In the genomic region with DNA sequence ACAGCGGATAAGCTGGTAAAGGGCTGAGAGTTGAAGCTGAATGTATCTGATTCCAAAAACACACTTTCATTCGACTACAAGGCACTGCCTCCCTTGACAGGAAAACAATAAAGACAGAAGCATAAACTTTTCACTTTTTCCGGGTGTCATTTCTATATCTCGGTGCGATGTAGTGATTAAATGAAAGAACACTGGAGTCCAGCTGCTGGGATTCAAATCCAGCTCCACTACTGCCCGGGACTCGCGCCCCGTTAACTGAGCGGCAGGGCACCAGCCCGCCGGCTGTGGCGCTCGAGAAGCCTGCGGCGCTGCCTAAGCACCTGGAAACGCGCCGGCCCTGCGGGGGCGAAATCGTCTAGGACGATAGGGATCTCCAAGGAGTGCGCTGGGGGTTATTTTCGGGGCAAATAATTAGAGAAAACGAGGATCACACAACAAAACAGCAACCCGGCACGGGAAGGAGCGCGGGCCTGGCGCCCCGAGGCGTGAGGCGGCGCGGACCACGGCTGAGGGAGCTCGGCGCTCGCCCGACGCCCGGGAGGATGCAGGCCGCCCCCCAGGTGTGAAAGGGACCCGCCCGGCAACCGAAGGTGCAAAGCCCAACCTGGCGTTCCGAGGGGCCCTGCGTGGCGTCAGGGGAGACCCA, we compare ENCODE assay signal across 8 cellular contexts. TPM values are rescaled to one million over a fixed set of nuclear protein-coding genes. Genes with fewer than 3 reads are reported as not detected.
DNase-seq lines count a peak whose midpoint lies in the region; ATAC-seq and TF ChIP-seq lines count a peak whose summit lies in the region.

No MANE protein-coding gene starts in this region.

- no peaks in the 10 kb centered on the region for H3K9me2 ChIP-seq in SU-DHL-6 (replicated peaks; ENCODE audit: insufficient read depth, low read length)

- H3K27me3 ChIP-seq in SU-DHL-6 (ENCODE audit: low read length): no peaks in the 10 kb centered on the region
- H3K27me3 ChIP-seq in left ventricle myocardium inferior (ENCODE audit: low read depth): no peaks in the 10 kb centered on the region

- peaks cover 27% of the 10 kb centered on the region for H3F3A ChIP-seq in SU-DHL-6 (ENCODE audit: insufficient read depth)

- H3K4me3 Mint-ChIP-seq in progenitor cell of endocrine pancreas (ENCODE audit: low read depth): peak overlapping the region; percentile 94

- H3K27me3 Mint-ChIP-seq in progenitor cell of endocrine pancreas: no peaks in the 10 kb centered on the region

- no peaks in the 10 kb centered on the region for H3K36me3 ChIP-seq in SU-DHL-6 (ENCODE audit: low read length)
- no peaks in the 10 kb centered on the region for H3K36me3 ChIP-seq in left ventricle myocardium inferior
- no peaks in the 10 kb centered on the region for H3K36me3 ChIP-seq in urinary bladder (ENCODE audit: insufficient read depth)

- peaks cover 57% of the 10 kb centered on the region for H3K79me2 ChIP-seq in SU-DHL-6 (ENCODE audit: insufficient read depth, low read length)

- H3K27ac Mint-ChIP-seq in progenitor cell of endocrine pancreas: peak overlapping the region; percentile 98

- H2AFZ ChIP-seq in SU-DHL-6 (ENCODE audit: low read depth, low read length, severe bottlenecking): peak overlapping the region; percentile 91

- no peaks in the 10 kb centered on the region for H3K9me3 Mint-ChIP-seq in progenitor cell of endocrine pancreas (ENCODE audit: low read depth)

- peaks cover 58% of the 10 kb centered on the region for H3K4me1 ChIP-seq in left ventricle myocardium inferior
- no peaks in the 10 kb centered on the region for H3K4me1 ChIP-seq in urinary bladder (ENCODE audit: insufficient read depth)

- TF ChIP-seq CTCF in SU-DHL-6 (IDR thresholded peaks at IDR 0.05; ENCODE audit: insufficient read depth, low read length, poor library complexity, severe bottlenecking) (peak; percentile 56), left ventricle myocardium inferior (IDR thresholded peaks at IDR 0.05; ENCODE audit: borderline replicate concordance) (peak; percentile 71), progenitor cell of endocrine pancreas (IDR thresholded peaks at IDR 0.05; ENCODE audit: unreplicated experiment) (peak; percentile 68)

- no peaks in the 10 kb centered on the region; the same call in 1 of the 2 replicates for H4K20me1 ChIP-seq in SU-DHL-6 (ENCODE audit: low read depth, low read length)

- H3K9me3 ChIP-seq in SU-DHL-6 (ENCODE audit: insufficient read depth, low read length) (no peaks in the 10 kb centered on the region), left ventricle myocardium inferior (replicated peaks) (no peaks in the 10 kb centered on the region)

- intact Hi-C loops in left ventricle myocardium inferior (cut with micrococcal nuclease): no loop called here

- peak overlapping the region; percentile 94 for H3K9ac ChIP-seq in SU-DHL-6 (ENCODE audit: low read length)

- H3K4me3 ChIP-seq in Jurkat, Clone E6-1 (ENCODE audit: low read length): peak overlapping the region; percentile 87
- peak overlapping the region; percentile 91 for H3K4me3 ChIP-seq in SU-DHL-6 (ENCODE audit: insufficient read depth, low read length, poor library complexity, severe bottlenecking)
- H3K4me3 ChIP-seq in left ventricle myocardium inferior: peak overlapping the region; percentile 98
- peak overlapping the region; percentile 95 for H3K4me3 ChIP-seq in urinary bladder (ENCODE audit: low read depth, low read length)

- H3K36me3 Mint-ChIP-seq in progenitor cell of endocrine pancreas (ENCODE audit: insufficient read depth): peaks cover 3% of the 10 kb centered on the region

- H3K27ac ChIP-seq in SU-DHL-6 (ENCODE audit: low read depth, low read length) (peak overlapping the region; percentile 79), left ventricle myocardium inferior (replicated peaks) (peak overlapping the region; percentile 99), urinary bladder (ENCODE audit: low read depth) (peak overlapping the region; percentile 96)

- H3K4me1 Mint-ChIP-seq in progenitor cell of endocrine pancreas (ENCODE audit: low read depth): peaks cover 12% of the 10 kb centered on the region

- WGBS in urinary bladder: under 1% methylated on average over 51 of the region's 51 CpGs

- DNase-seq in DMS114 treated with DMSO at 0.1 percent for 48 hours (lab: John Stamatoyannopoulos, UW; ENCODE audit: unreplicated experiment) (peak; percentile 25), left ventricle myocardium inferior (peak; percentile 74), progenitor cell of endocrine pancreas (ENCODE audit: low spot score, unreplicated experiment) (peak; percentile 51)
- peak; percentile 32 for DNase-seq in Jurkat, Clone E6-1 (ENCODE audit: low read depth, low spot score)
- DNase-seq in activated naive CD8-positive, alpha-beta T cell treated with anti-CD3 and anti-CD28 coated beads, Interleukin-2, amount 50 U/mL, for 16 hours (ENCODE audit: low read depth, low spot score): peak; percentile 38

- peak; percentile 51 for ATAC-seq in GM21528 (IDR thresholded peaks at IDR 0.05; ENCODE audit: low FRiP score, unreplicated experiment)

- H3K4me2 ChIP-seq in SU-DHL-6 (ENCODE audit: low read depth, low read length, poor library complexity, severe bottlenecking): peak overlapping the region; percentile 91

RNA-seq across cellular contexts. Expression of a gene that starts 0.8 kb away (rescaled TPM):
- polyA plus RNA-seq in Jurkat, Clone E6-1 (2012; ENCODE audit: insufficient read depth, insufficient read length): 39.1 TPM
- total RNA-seq in left ventricle myocardium inferior (30.7 TPM), progenitor cell of endocrine pancreas (47.4 and 47.6 TPM in 2 replicates), urinary bladder (48.9 TPM)
- polyA plus RNA-seq in urinary bladder: 36.3 TPM

RNA-seq across cellular contexts. Expression of a gene that starts 16.8 kb away (rescaled TPM):
- 24.7 TPM for polyA plus RNA-seq in Jurkat, Clone E6-1 (2012; ENCODE audit: insufficient read depth, insufficient read length)
- 8.5 TPM for total RNA-seq in left ventricle myocardium inferior
- total RNA-seq in progenitor cell of endocrine pancreas: 36.0 and 42.2 TPM in 2 replicates
- 21.8 TPM for total RNA-seq in urinary bladder
- polyA plus RNA-seq in urinary bladder: 12.4 TPM

Comparison
In these comparisons a context has a peak if more than half of its experiments do, and no peak if none do; other contexts are left out.
1. Peak in every context shown above with its lines: DNase-seq, ATAC-seq, H3K4me3 ChIP-seq and H3K27ac ChIP-seq.